17 cellular contexts compared by ENCODE assay signal in the genomic region with DNA sequence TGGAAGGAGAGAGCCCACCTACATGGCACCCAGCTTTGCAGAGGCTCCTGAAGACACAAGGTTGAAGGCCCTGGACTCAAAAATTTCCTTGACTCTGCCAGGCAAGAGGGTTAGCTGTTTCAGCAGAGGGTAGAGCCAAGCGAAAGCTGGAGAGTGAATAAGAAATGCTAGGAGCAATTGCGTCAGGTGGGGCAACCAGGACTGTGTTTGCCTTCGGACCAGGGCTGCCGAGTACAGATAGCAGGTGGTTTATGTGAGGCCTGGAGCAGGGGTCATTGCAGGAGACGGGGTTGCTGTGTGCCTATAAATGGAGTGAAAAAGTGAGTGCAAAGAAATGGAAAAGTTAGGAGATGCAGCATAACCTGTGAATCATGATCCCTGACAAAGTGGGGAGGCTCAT. TPM values are rescaled to one million over a fixed set of nuclear protein-coding genes. Genes with fewer than 3 reads are reported as not detected.
DNase-seq lines count a peak whose midpoint lies in the region; ATAC-seq and TF ChIP-seq lines count a peak whose summit lies in the region.
"Had no signal": no experiment of that assay in that cellular context is flagged by ENCODE, and none has a peak within 500 bp of the region (broad histone marks: within the 10 kb centered on the region; RNA-seq: fewer than 3 reads in every experiment).

No MANE protein-coding gene starts in this region.

- H3K9me3 ChIP-seq in endodermal cell (ENCODE audit: control insufficient read depth, low read length): no peaks in the 10 kb centered on the region
- no peaks in the 10 kb centered on the region for H3K9me3 ChIP-seq in right lobe of liver
- no peaks in the 10 kb centered on the region for H3K9me3 ChIP-seq in stomach

- H3K27ac Mint-ChIP-seq in endodermal cell: no peak overlapping the region
- H3K27ac Mint-ChIP-seq in activated naive CD4-positive, alpha-beta T cell treated with anti-CD3 and anti-CD28 coated beads for 36 hours: no peak overlapping the region
- no peak overlapping the region for H3K27ac Mint-ChIP-seq in activated CD8-positive, alpha-beta T cell treated with anti-CD3 and anti-CD28 coated beads, Interleukin-2, amount 10 ng/mL, durations not matched to agents 7 days and 5 days
- H3K27ac Mint-ChIP-seq: H9 had no signal

- no peak for TF ChIP-seq POLR2A in NB4 (IDR thresholded peaks at IDR 0.05; ENCODE audit: extremely low read depth, insufficient read length)
- TF ChIP-seq POLR2A in right lobe of liver (IDR thresholded peaks at IDR 0.05): no peak
- no peak for TF ChIP-seq POLR2A in stomach (IDR thresholded peaks at IDR 0.05)

- peaks cover 23% of the 10 kb centered on the region for H3K4me1 Mint-ChIP-seq in endodermal cell
- peaks cover 2% of the 10 kb centered on the region for H3K4me1 Mint-ChIP-seq in activated naive CD4-positive, alpha-beta T cell treated with anti-CD3 and anti-CD28 coated beads for 36 hours (ENCODE audit: low read depth)
- peaks cover 4% of the 10 kb centered on the region for H3K4me1 Mint-ChIP-seq in activated CD8-positive, alpha-beta T cell treated with anti-CD3 and anti-CD28 coated beads, Interleukin-2, amount 10 ng/mL, durations not matched to agents 7 days and 5 days (ENCODE audit: low read depth)

- H3K9ac ChIP-seq in endodermal cell (ENCODE audit: extremely low read depth, low read length, poor library complexity, severe bottlenecking): no peak overlapping the region

- H3K36me3 ChIP-seq in endodermal cell (ENCODE audit: control insufficient read depth, insufficient read depth, low read length) (no peaks in the 10 kb centered on the region), right lobe of liver (no peaks in the 10 kb centered on the region), stomach (no peaks in the 10 kb centered on the region)

- POLR2A ChIA-PET in activated CD8-positive, alpha-beta T cell treated with anti-CD3 and anti-CD28 coated beads, Interleukin-2, amount 10 ng/mL, durations not matched to agents 7 days and 5 days (lab: Charles Lee): no interaction called here

- intact Hi-C loops in right lobe of liver (cut with DNase I) (no loop called here), stomach (cut with DNase I; ENCODE audit: low total_unique reads) (no loop called here)
- intact Hi-C loops in activated naive CD4-positive, alpha-beta T cell treated with anti-CD3 and anti-CD28 coated beads for 36 hours (cut with micrococcal nuclease): no loop called here

- H3K4me3 ChIP-seq in NB4 (ENCODE audit: low read depth, low read length) (peak overlapping the region; percentile 0), endodermal cell (ENCODE audit: low read length) (no peak overlapping the region), right lobe of liver (no peak overlapping the region), stomach (no peak overlapping the region)

- H3K36me3 Mint-ChIP-seq in endodermal cell (ENCODE audit: low read depth): no peaks in the 10 kb centered on the region
- H3K36me3 Mint-ChIP-seq in activated naive CD4-positive, alpha-beta T cell treated with anti-CD3 and anti-CD28 coated beads for 36 hours (ENCODE audit: low read depth): no peaks in the 10 kb centered on the region
- H3K36me3 Mint-ChIP-seq in activated CD8-positive, alpha-beta T cell treated with anti-CD3 and anti-CD28 coated beads, Interleukin-2, amount 10 ng/mL, durations not matched to agents 7 days and 5 days (ENCODE audit: low read depth): no peaks in the 10 kb centered on the region
- H3K36me3 Mint-ChIP-seq: CD4-positive, alpha-beta memory T cell had no signal

- no peaks in the 10 kb centered on the region for H3K27me3 Mint-ChIP-seq in endodermal cell (ENCODE audit: insufficient read depth)
- no peaks in the 10 kb centered on the region for H3K27me3 Mint-ChIP-seq in activated naive CD4-positive, alpha-beta T cell treated with anti-CD3 and anti-CD28 coated beads for 36 hours (ENCODE audit: low read depth)
- H3K27me3 Mint-ChIP-seq in activated CD8-positive, alpha-beta T cell treated with anti-CD3 and anti-CD28 coated beads, Interleukin-2, amount 10 ng/mL, durations not matched to agents 7 days and 5 days (ENCODE audit: low read depth): peaks cover 20% of the 10 kb centered on the region

- ATAC-seq in right lobe of liver: peak in 3 of 4 donors; percentile 59 to 82 (median 74)
- no peak for ATAC-seq in activated CD8-positive, alpha-beta T cell treated with anti-CD3 and anti-CD28 coated beads, Interleukin-2, amount 10 ng/mL, durations not matched to agents 7 days and 5 days
- ATAC-seq: HCT116 had no signal

- H3K27ac ChIP-seq in endodermal cell (ENCODE audit: low read depth, low read length) (no peak overlapping the region), right lobe of liver (no peak overlapping the region), stomach (no peak overlapping the region)

- TF ChIP-seq CTCF in NB4 (IDR thresholded peaks at IDR 0.05; ENCODE audit: low read depth, low read length) (no peak), endodermal cell (conservative IDR thresholded peaks at IDR 0.05) (no peak), right lobe of liver (IDR thresholded peaks at IDR 0.05) (no peak), stomach (IDR thresholded peaks at IDR 0.05) (no peak)

- H3K4me3 Mint-ChIP-seq in endodermal cell: no peak overlapping the region
- H3K4me3 Mint-ChIP-seq in activated naive CD4-positive, alpha-beta T cell treated with anti-CD3 and anti-CD28 coated beads for 36 hours: no peak overlapping the region
- no peak overlapping the region for H3K4me3 Mint-ChIP-seq in activated CD8-positive, alpha-beta T cell treated with anti-CD3 and anti-CD28 coated beads, Interleukin-2, amount 10 ng/mL, durations not matched to agents 7 days and 5 days
- H3K4me3 Mint-ChIP-seq: CD4-positive, alpha-beta memory T cell; H9 had no signal

- WGBS in endodermal cell (ENCODE audit: insufficient coverage in 1 of 2, insufficient read length in 1 of 2), 2 experiments: 96 to 100% methylated on average over 1 to 5 of the region's 5 CpGs
- WGBS in right lobe of liver (ENCODE audit: insufficient coverage, low coverage, low lambda C conversion rate, missing lambda C conversion rate): 33% methylated on average over 5 of the region's 5 CpGs
- 59 to 78% (median 76%) methylated on average over 5 of the region's 5 CpGs for WGBS in stomach, 5 donors

- no peak for TF ChIP-seq EP300 in stomach (IDR thresholded peaks at IDR 0.05)

- H3K4me1 ChIP-seq in endodermal cell (ENCODE audit: control insufficient read depth, insufficient read depth, low read length) (peaks cover 11% of the 10 kb centered on the region), right lobe of liver (peaks cover 0 to 23% (median 7%) of the 10 kb centered on the region in 4 donors), stomach (peaks cover 0 to 11% (median 3%) of the 10 kb centered on the region in 4 donors)

- CTCF ChIA-PET in activated naive CD4-positive, alpha-beta T cell treated with anti-CD3 and anti-CD28 coated beads for 36 hours (lab: Charles Lee): no interaction called here
- CTCF ChIA-PET in activated CD8-positive, alpha-beta T cell treated with anti-CD3 and anti-CD28 coated beads, Interleukin-2, amount 10 ng/mL, durations not matched to agents 7 days and 5 days (lab: Charles Lee): no interaction called here

- H3K9me3 Mint-ChIP-seq in endodermal cell: peaks cover 5% of the 10 kb centered on the region
- no peaks in the 10 kb centered on the region for H3K9me3 Mint-ChIP-seq in activated naive CD4-positive, alpha-beta T cell treated with anti-CD3 and anti-CD28 coated beads for 36 hours
- H3K9me3 Mint-ChIP-seq in activated CD8-positive, alpha-beta T cell treated with anti-CD3 and anti-CD28 coated beads, Interleukin-2, amount 10 ng/mL, durations not matched to agents 7 days and 5 days (ENCODE audit: insufficient read depth): no peaks in the 10 kb centered on the region

- DNase-seq in NB4 (ENCODE audit: low read depth) (no peak), endodermal cell (peak; percentile 24), right lobe of liver (peak in 1 of 3 donors; percentile 49), stomach (peak; percentile 59), hypothalamus (lab: John Stamatoyannopoulos, UW) (no peak)
- DNase-seq in activated naive CD4-positive, alpha-beta T cell treated with anti-CD3 and anti-CD28 coated beads for 36 hours: no peak
- no peak for DNase-seq in activated T-cell treated with anti-CD3 and anti-CD28 coated beads, Interleukin-2, amount 50 U/mL, for 1 hour
- DNase-seq in activated CD8-positive, alpha-beta T cell treated with anti-CD3 and anti-CD28 coated beads, Interleukin-2, amount 10 ng/mL, durations not matched to agents 7 days and 5 days: no peak
- DNase-seq: C1 segment of cervical spinal cord; Calu3; CD4-positive, alpha-beta memory T cell; COR-L47; DMS53; DMS79 treated with DMSO at 0.1 percent for 48 hours; GOT3; H9 had no signal

- H3K27me3 ChIP-seq in endodermal cell (ENCODE audit: control insufficient read depth, insufficient read depth, low read length, poor library complexity, severe bottlenecking): no peaks in the 10 kb centered on the region
- H3K27me3 ChIP-seq in right lobe of liver: no peaks in the 10 kb centered on the region
- peaks cover 0 to 15% (median 0%) of the 10 kb centered on the region in 3 donors for H3K27me3 ChIP-seq in stomach

RNA-seq across cellular contexts. Expression of a gene that starts 59.1 kb away (rescaled TPM):
- total RNA-seq in endodermal cell (10 to 100 TPM; 16.9 to 23.7 TPM), right lobe of liver (10 to 100 TPM in 4 of 6 experiments, 1 to 10 TPM in 2; 8.8 to 26.0 (median 17.5) TPM), stomach (10 to 100 TPM; 10.7 to 24.1 (median 18.7) TPM)
- polyA plus RNA-seq in endodermal cell (2013, experiment 1 of 2): 9.5 TPM
- polyA plus RNA-seq in endodermal cell (2013, experiment 2 of 2): 9.9 TPM
- polyA plus RNA-seq in stomach: 1 to 10 TPM; 2.7 to 3.7 (median 3.5) TPM
- 1 to 10 TPM; 3.0 to 3.3 TPM for total RNA-seq in activated naive CD4-positive, alpha-beta T cell treated with anti-CD3 and anti-CD28 coated beads for 36 hours
- total RNA-seq in activated CD8-positive, alpha-beta T cell treated with anti-CD3 and anti-CD28 coated beads, Interleukin-2, amount 10 ng/mL, durations not matched to agents 7 days and 5 days: 1 to 10 TPM; 3.2 to 3.3 TPM

Comparison
In these comparisons a context has a peak if more than half of its experiments do, and no peak if none do; other contexts are left out.
1. DNase-seq: peak in endodermal cell (single experiment) and stomach (single experiment); none in NB4 (single experiment), hypothalamus (0 of 51), activated naive CD4-positive, alpha-beta T cell treated with anti-CD3 and anti-CD28 coated beads for 36 hours (single experiment), activated T-cell treated with anti-CD3 and anti-CD28 coated beads, Interleukin-2, amount 50 U/mL, for 1 hour (single experiment) and activated CD8-positive, alpha-beta T cell treated with anti-CD3 and anti-CD28 coated beads, Interleukin-2, amount 10 ng/mL, durations not matched to agents 7 days and 5 days (single experiment).